Comparison of ENCODE assay signal across 10 cellular contexts in the genomic region with DNA sequence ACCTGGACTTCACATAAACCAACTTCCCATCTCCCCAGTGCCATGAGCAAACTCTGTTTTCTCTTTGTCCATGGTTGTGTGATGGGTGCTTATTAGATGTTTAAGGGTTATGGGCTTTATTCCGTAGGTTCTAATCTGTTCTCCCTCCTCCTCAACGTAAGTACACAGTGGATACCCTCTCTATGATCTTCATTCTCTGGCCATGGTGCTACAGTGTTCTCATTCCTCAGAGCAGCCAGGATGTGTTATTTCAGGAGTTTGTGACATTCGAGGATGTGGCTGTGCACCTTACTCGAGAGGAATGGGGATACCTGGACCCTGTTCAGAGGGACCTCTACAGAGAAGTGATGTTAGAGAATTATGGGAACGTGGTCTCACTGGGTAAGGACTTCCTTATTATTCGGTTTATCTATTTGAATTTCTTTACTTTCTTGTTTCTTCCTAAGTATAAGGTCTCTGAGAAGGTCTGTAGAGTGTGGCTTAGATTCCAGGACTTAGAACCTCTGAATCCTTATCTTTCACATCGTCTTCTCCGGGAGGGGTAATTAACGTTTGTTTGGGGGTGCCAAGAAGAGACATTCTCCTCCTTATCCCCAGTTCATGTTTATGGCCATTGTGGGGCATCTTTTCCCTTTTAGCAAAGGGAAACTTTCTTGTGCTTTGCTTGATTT. TPM values are rescaled to one million over a fixed set of nuclear protein-coding genes. Genes with fewer than 3 reads are reported as not detected.
DNase-seq lines count a peak whose midpoint lies in the region; ATAC-seq, FAIRE-seq and TF ChIP-seq lines count a peak whose summit lies in the region.
"Had no signal": no experiment of that assay in that cellular context is flagged by ENCODE, and none has a peak within 500 bp of the region (broad histone marks: within the 10 kb centered on the region; RNA-seq: fewer than 3 reads in every experiment).

No MANE protein-coding gene starts in this region.

- peak overlapping the region; percentile 15 for H3K27ac Mint-ChIP-seq in activated naive CD4-positive, alpha-beta T cell treated with anti-CD3 and anti-CD28 coated beads, Interleukin-2, amount 10 ng/mL, durations not matched to agents 7 days and 5 days
- peak overlapping the region; percentile 32 for H3K27ac Mint-ChIP-seq in activated T-helper 1 cell treated with anti-CD3 and anti-CD28 coated beads, Interleukin-12 subunit alpha, Interleukin-12 subunit beta, Interleukin-2, Interleukin-4 antibody, amounts not matched to agents 30 ng/mL and 10 ng/mL and 1 ng/mL, durations not matched to agents 14 hours and 24 hours and 36 hours

- H3K4me3 ChIP-seq in keratinocyte (ENCODE audit: control insufficient read depth in 2 of 3, extremely low read depth in 1 of 3, insufficient read depth in 2 of 3, low read depth in 1 of 3, low read length in 3 of 3) (peak overlapping the region in 2 of 3 experiments; percentile 6 to 20), thymus (ENCODE audit: low read length) (no peak overlapping the region)

- H3K27me3 ChIP-seq in keratinocyte (ENCODE audit: control insufficient read depth, extremely low read depth, insufficient read depth, low read length) (no peaks in the 10 kb centered on the region), thymus (ENCODE audit: control insufficient read depth, insufficient read depth) (no peaks in the 10 kb centered on the region)
- H3K27me3 ChIP-seq: neutrophil had no signal

- 96% methylated on average over 9 of the region's 9 CpGs for WGBS in thymus

- H4K20me1 ChIP-seq in keratinocyte (ENCODE audit: control insufficient read depth, extremely low read depth, insufficient read depth, low read length), result no peaks in the 10 kb centered on the region

- peak overlapping the region; percentile 39 for H3K9ac ChIP-seq in keratinocyte (ENCODE audit: control insufficient read depth, extremely low read depth, insufficient read depth, low read length)

- H3K36me3 Mint-ChIP-seq in activated naive CD4-positive, alpha-beta T cell treated with anti-CD3 and anti-CD28 coated beads, Interleukin-2, amount 10 ng/mL, durations not matched to agents 7 days and 5 days, result peaks cover 61% of the 10 kb centered on the region
- H3K36me3 Mint-ChIP-seq in activated T-helper 1 cell treated with anti-CD3 and anti-CD28 coated beads, Interleukin-12 subunit alpha, Interleukin-12 subunit beta, Interleukin-2, Interleukin-4 antibody, amounts not matched to agents 30 ng/mL and 10 ng/mL and 1 ng/mL, durations not matched to agents 14 hours and 24 hours and 36 hours (ENCODE audit: low read depth), result peaks cover 48% of the 10 kb centered on the region

- no peaks in the 10 kb centered on the region for H3K27me3 Mint-ChIP-seq in activated naive CD4-positive, alpha-beta T cell treated with anti-CD3 and anti-CD28 coated beads, Interleukin-2, amount 10 ng/mL, durations not matched to agents 7 days and 5 days
- H3K27me3 Mint-ChIP-seq in activated T-helper 1 cell treated with anti-CD3 and anti-CD28 coated beads, Interleukin-12 subunit alpha, Interleukin-12 subunit beta, Interleukin-2, Interleukin-4 antibody, amounts not matched to agents 30 ng/mL and 10 ng/mL and 1 ng/mL, durations not matched to agents 14 hours and 24 hours and 36 hours (ENCODE audit: insufficient read depth), result no peaks in the 10 kb centered on the region

- H3K9me1 ChIP-seq in keratinocyte (ENCODE audit: control insufficient read depth, extremely low read depth, insufficient read depth, low read length), result no peaks in the 10 kb centered on the region

- H3K36me3 ChIP-seq in keratinocyte (ENCODE audit: control insufficient read depth in 2 of 2, extremely low read depth in 1 of 2, insufficient read depth in 2 of 2, low read length in 2 of 2) (peaks cover 9 to 39% of the 10 kb centered on the region in 2 experiments), thymus (ENCODE audit: control insufficient read depth, insufficient read depth) (peaks cover 56% of the 10 kb centered on the region)

- peak overlapping the region; percentile 93 for H3K4me2 ChIP-seq in keratinocyte (ENCODE audit: control insufficient read depth, extremely low read depth, insufficient read depth, low read depth, low read length)

- ATAC-seq in GM19351 (IDR thresholded peaks at IDR 0.05; ENCODE audit: unreplicated experiment), result no peak

- peaks cover 52% of the 10 kb centered on the region for H3K4me1 ChIP-seq in keratinocyte (ENCODE audit: control insufficient read depth, extremely low read depth, insufficient read depth, low read length)
- peaks cover 14% of the 10 kb centered on the region for H3K4me1 ChIP-seq in thymus (ENCODE audit: control insufficient read depth, insufficient read depth, low read length)

- no peak for TF ChIP-seq CTCF in keratinocyte (optimal IDR thresholded peaks at IDR 0.05 in 1 of 3, IDR thresholded peaks at IDR 0.05 in 1 of 3, conservative IDR thresholded peaks at IDR 0.05 in 1 of 3; ENCODE audit: extremely low read depth in 1 of 3, insufficient read depth in 2 of 3, low read length in 3 of 3)

- dilution Hi-C loops in keratinocyte (cut with MboI; ENCODE audit: extremely low pct_ligation_motif_present, low sequenced_read_pairs), result no loop called here

- no peaks in the 10 kb centered on the region for H3K9me3 Mint-ChIP-seq in activated naive CD4-positive, alpha-beta T cell treated with anti-CD3 and anti-CD28 coated beads, Interleukin-2, amount 10 ng/mL, durations not matched to agents 7 days and 5 days
- no peaks in the 10 kb centered on the region for H3K9me3 Mint-ChIP-seq in activated T-helper 1 cell treated with anti-CD3 and anti-CD28 coated beads, Interleukin-12 subunit alpha, Interleukin-12 subunit beta, Interleukin-2, Interleukin-4 antibody, amounts not matched to agents 30 ng/mL and 10 ng/mL and 1 ng/mL, durations not matched to agents 14 hours and 24 hours and 36 hours

- H3K4me1 Mint-ChIP-seq in activated naive CD4-positive, alpha-beta T cell treated with anti-CD3 and anti-CD28 coated beads, Interleukin-2, amount 10 ng/mL, durations not matched to agents 7 days and 5 days, result peaks cover 48% of the 10 kb centered on the region
- H3K4me1 Mint-ChIP-seq in activated T-helper 1 cell treated with anti-CD3 and anti-CD28 coated beads, Interleukin-12 subunit alpha, Interleukin-12 subunit beta, Interleukin-2, Interleukin-4 antibody, amounts not matched to agents 30 ng/mL and 10 ng/mL and 1 ng/mL, durations not matched to agents 14 hours and 24 hours and 36 hours (ENCODE audit: low read depth), result peaks cover 39% of the 10 kb centered on the region

- CTCF ChIA-PET in activated naive CD4-positive, alpha-beta T cell treated with anti-CD3 and anti-CD28 coated beads, Interleukin-2, amount 10 ng/mL, durations not matched to agents 7 days and 5 days (lab: Charles Lee), result no interaction called here

- intact Hi-C loops in activated T-helper 1 cell treated with anti-CD3 and anti-CD28 coated beads, Interleukin-12 subunit alpha, Interleukin-12 subunit beta, Interleukin-2, Interleukin-4 antibody, amounts not matched to agents 30 ng/mL and 10 ng/mL and 1 ng/mL, durations not matched to agents 14 hours and 24 hours and 36 hours (cut with micrococcal nuclease), result no loop called here

- H3K27ac ChIP-seq in keratinocyte (ENCODE audit: control insufficient read depth, insufficient read depth, low read length) (peak overlapping the region; percentile 83), thymus (ENCODE audit: low read depth) (peak overlapping the region; percentile 57)
- H3K27ac ChIP-seq: neutrophil had no signal

- DNase-seq in activated naive CD4-positive, alpha-beta T cell treated with anti-CD3 and anti-CD28 coated beads, Interleukin-2, amount 10 ng/mL, durations not matched to agents 7 days and 5 days, result no peak
- no peak for DNase-seq in activated naive CD4-positive, alpha-beta T cell treated with Interleukin-2 at 50 U/mL for 16 hours
- DNase-seq in activated T-helper 1 cell treated with anti-CD3 and anti-CD28 coated beads, Interleukin-12 subunit alpha, Interleukin-12 subunit beta, Interleukin-2, Interleukin-4 antibody, amounts not matched to agents 30 ng/mL and 10 ng/mL and 1 ng/mL, durations not matched to agents 14 hours and 24 hours and 36 hours (ENCODE audit: low spot score), result no peak
- no peak for DNase-seq in keratinocyte (ENCODE audit: low read depth, low spot score)
- DNase-seq in putamen (ENCODE audit: low spot score), result no peak
- no peak for DNase-seq in NCI-H2107 (lab: John Stamatoyannopoulos, UW)
- DNase-seq: NCI-H2171 had no signal

- no peaks in the 10 kb centered on the region for H3K9me3 ChIP-seq in keratinocyte (ENCODE audit: control insufficient read depth, low read depth, low read length)
- H3K9me3 ChIP-seq in thymus (ENCODE audit: control insufficient read depth), result no peaks in the 10 kb centered on the region
- H3K9me3 ChIP-seq: neutrophil had no signal

- FAIRE-seq in keratinocyte (lab: Jason Lieb, UNC), result no peak

- H2AFZ ChIP-seq in keratinocyte (ENCODE audit: control insufficient read depth, low read length), result no peak overlapping the region

- peaks cover 62% of the 10 kb centered on the region for H3K79me2 ChIP-seq in keratinocyte (ENCODE audit: control insufficient read depth, insufficient read depth, low read length)

- H3K4me3 Mint-ChIP-seq in activated naive CD4-positive, alpha-beta T cell treated with anti-CD3 and anti-CD28 coated beads, Interleukin-2, amount 10 ng/mL, durations not matched to agents 7 days and 5 days, result no peak overlapping the region
- peak overlapping the region; percentile 63 for H3K4me3 Mint-ChIP-seq in activated T-helper 1 cell treated with anti-CD3 and anti-CD28 coated beads, Interleukin-12 subunit alpha, Interleukin-12 subunit beta, Interleukin-2, Interleukin-4 antibody, amounts not matched to agents 30 ng/mL and 10 ng/mL and 1 ng/mL, durations not matched to agents 14 hours and 24 hours and 36 hours

RNA-seq across cellular contexts. Expression of a gene that starts 3.8 kb away (rescaled TPM):
- total RNA-seq in activated T-helper 1 cell treated with anti-CD3 and anti-CD28 coated beads, Interleukin-12 subunit alpha, Interleukin-12 subunit beta, Interleukin-2, Interleukin-4 antibody, amounts not matched to agents 30 ng/mL and 10 ng/mL and 1 ng/mL, durations not matched to agents 14 hours and 24 hours and 36 hours, result 77.9 and 79.9 TPM in 2 replicates
- polyA plus RNA-seq in keratinocyte (46.2 to 71.1 TPM (median 59.6 TPM) in 3 replicates), thymus (117 TPM)
- 6.2 TPM for polyA plus RNA-seq in keratinocyte (2011; ENCODE audit: low read depth)
- polyA plus RNA-seq in keratinocyte (2011; cell fraction: cytosol; rRNA removed), result 31.4 and 45.4 TPM in 2 replicates
- polyA plus RNA-seq in keratinocyte (2011; cell fraction: nucleus; rRNA removed), result 121 and 122 TPM in 2 replicates
- 21.3 and 34.4 TPM in 2 replicates for polyA plus RNA-seq in keratinocyte (2012; ENCODE audit: low replicate concordance)
- polyA minus RNA-seq in keratinocyte, result 29.8 to 69.0 TPM (median 31.3 TPM) in 3 replicates
- 21.1 TPM for polyA minus RNA-seq in keratinocyte (2011; cell fraction: cytosol; rRNA and poly(A)+ RNA removed)
- polyA minus RNA-seq in keratinocyte (2011; cell fraction: nucleus; rRNA and poly(A)+ RNA removed), result 44.1 and 62.5 TPM in 2 replicates

RNA-seq across cellular contexts. Expression of a gene that starts 10.3 kb away (rescaled TPM):
- total RNA-seq in activated T-helper 1 cell treated with anti-CD3 and anti-CD28 coated beads, Interleukin-12 subunit alpha, Interleukin-12 subunit beta, Interleukin-2, Interleukin-4 antibody, amounts not matched to agents 30 ng/mL and 10 ng/mL and 1 ng/mL, durations not matched to agents 14 hours and 24 hours and 36 hours, result 4.7 and 5.2 TPM in 2 replicates
- polyA plus RNA-seq in keratinocyte (5.5 to 7.6 TPM (median 5.7 TPM) in 3 replicates), thymus (11.2 TPM)
- 2.0 TPM for polyA plus RNA-seq in keratinocyte (2011; ENCODE audit: low read depth)
- polyA plus RNA-seq in keratinocyte (2011; cell fraction: cytosol; rRNA removed), result 4.8 and 7.8 TPM in 2 replicates
- polyA plus RNA-seq in keratinocyte (2011; cell fraction: nucleus; rRNA removed), result 4.6 and 6.6 TPM in 2 replicates
- 3.4 and 4.1 TPM in 2 replicates for polyA plus RNA-seq in keratinocyte (2012; ENCODE audit: low replicate concordance)
- polyA minus RNA-seq in keratinocyte, result 0.82 to 3.7 TPM (median 1.2 TPM) in 3 replicates
- polyA minus RNA-seq in keratinocyte (2011; cell fraction: cytosol; rRNA and poly(A)+ RNA removed), result 3.6 TPM
- 3.2 and 5.5 TPM in 2 replicates for polyA minus RNA-seq in keratinocyte (2011; cell fraction: nucleus; rRNA and poly(A)+ RNA removed)

RNA-seq across cellular contexts. Expression of a gene that starts 35.8 kb away (rescaled TPM):
- total RNA-seq in activated T-helper 1 cell treated with anti-CD3 and anti-CD28 coated beads, Interleukin-12 subunit alpha, Interleukin-12 subunit beta, Interleukin-2, Interleukin-4 antibody, amounts not matched to agents 30 ng/mL and 10 ng/mL and 1 ng/mL, durations not matched to agents 14 hours and 24 hours and 36 hours, result 0.60 and 0.64 TPM in 2 replicates
- 0.18 to 0.26 TPM (median 0.23 TPM) in 3 replicates for polyA plus RNA-seq in keratinocyte
- 0.26 TPM for polyA plus RNA-seq in keratinocyte (2011; ENCODE audit: low read depth)
- polyA plus RNA-seq in keratinocyte (2011; cell fraction: cytosol; rRNA removed), result 0.05 and 0.13 TPM in 2 replicates
- 0.15 and 0.19 TPM in 2 replicates for polyA plus RNA-seq in keratinocyte (2011; cell fraction: nucleus; rRNA removed)
- 1.7 TPM in 1 of 2 replicates, not detected in the other for polyA plus RNA-seq in keratinocyte (2012; ENCODE audit: low replicate concordance)
- polyA minus RNA-seq in keratinocyte, result 0.20 TPM in 1 of 3 replicates, not detected in the others
- polyA minus RNA-seq in keratinocyte (2011; cell fraction: cytosol; rRNA and poly(A)+ RNA removed), result not detected
- not detected in 2 replicates for polyA minus RNA-seq in keratinocyte (2011; cell fraction: nucleus; rRNA and poly(A)+ RNA removed)
- polyA plus RNA-seq in thymus, result 2.8 TPM

RNA-seq across cellular contexts. Expression of a gene that starts 54.5 kb away (rescaled TPM):
- 31.5 and 32.9 TPM in 2 replicates for total RNA-seq in activated T-helper 1 cell treated with anti-CD3 and anti-CD28 coated beads, Interleukin-12 subunit alpha, Interleukin-12 subunit beta, Interleukin-2, Interleukin-4 antibody, amounts not matched to agents 30 ng/mL and 10 ng/mL and 1 ng/mL, durations not matched to agents 14 hours and 24 hours and 36 hours
- polyA plus RNA-seq in keratinocyte, result 10.3 to 13.1 TPM (median 11.6 TPM) in 3 replicates
- 3.1 TPM for polyA plus RNA-seq in keratinocyte (2011; ENCODE audit: low read depth)
- polyA plus RNA-seq in keratinocyte (2011; cell fraction: cytosol; rRNA removed), result 5.3 and 6.2 TPM in 2 replicates
- polyA plus RNA-seq in keratinocyte (2011; cell fraction: nucleus; rRNA removed), result 19.5 and 21.2 TPM in 2 replicates
- 3.9 and 8.5 TPM in 2 replicates for polyA plus RNA-seq in keratinocyte (2012; ENCODE audit: low replicate concordance)
- 16.4 to 21.7 TPM (median 19.2 TPM) in 3 replicates for polyA minus RNA-seq in keratinocyte
- 9.6 TPM for polyA minus RNA-seq in keratinocyte (2011; cell fraction: cytosol; rRNA and poly(A)+ RNA removed)
- polyA minus RNA-seq in keratinocyte (2011; cell fraction: nucleus; rRNA and poly(A)+ RNA removed), result 16.1 and 21.2 TPM in 2 replicates
- 9.8 TPM for polyA plus RNA-seq in thymus

RNA-seq across cellular contexts. Expression of a gene that starts 57.8 kb away (rescaled TPM):
- 8.0 and 8.1 TPM in 2 replicates for total RNA-seq in activated T-helper 1 cell treated with anti-CD3 and anti-CD28 coated beads, Interleukin-12 subunit alpha, Interleukin-12 subunit beta, Interleukin-2, Interleukin-4 antibody, amounts not matched to agents 30 ng/mL and 10 ng/mL and 1 ng/mL, durations not matched to agents 14 hours and 24 hours and 36 hours
- 7.4 to 8.4 TPM (median 8.4 TPM) in 3 replicates for polyA plus RNA-seq in keratinocyte
- polyA plus RNA-seq in keratinocyte (2011; ENCODE audit: low read depth), result 6.5 TPM
- polyA plus RNA-seq in keratinocyte (2011; cell fraction: cytosol; rRNA removed), result 5.7 and 8.2 TPM in 2 replicates
- 10.1 and 10.5 TPM in 2 replicates for polyA plus RNA-seq in keratinocyte (2011; cell fraction: nucleus; rRNA removed)
- 5.1 and 8.1 TPM in 2 replicates for polyA plus RNA-seq in keratinocyte (2012; ENCODE audit: low replicate concordance)
- polyA minus RNA-seq in keratinocyte, result 7.1 to 17.9 TPM (median 11.3 TPM) in 3 replicates
- polyA minus RNA-seq in keratinocyte (2011; cell fraction: cytosol; rRNA and poly(A)+ RNA removed), result 11.3 TPM
- 7.5 and 14.9 TPM in 2 replicates for polyA minus RNA-seq in keratinocyte (2011; cell fraction: nucleus; rRNA and poly(A)+ RNA removed)
- polyA plus RNA-seq in thymus, result 5.7 TPM
